8 cellular contexts compared by ENCODE assay signal in genomic region chr11:1515082-1516060, GRCh38. TPM values are rescaled to one million over a fixed set of nuclear protein-coding genes. Genes with fewer than 3 reads are reported as not detected.
A peak's percentile ranks its signal among the peaks of the same experiment; 100 is the strongest.
DNase-seq lines count a peak whose midpoint lies in the region; ATAC-seq and TF ChIP-seq lines count a peak whose summit lies in the region.

No MANE protein-coding gene starts in this region.

- H3K27ac ChIP-seq in effector memory CD4-positive, alpha-beta T cell (ENCODE audit: insufficient read depth, low read length, poor library complexity, severe bottlenecking) = no peak overlapping the region

- DNase-seq in AG04449 (ENCODE audit: low read depth, low spot score) (no peak), NCI-H748 treated with DMSO at 0.1 percent for 48 hours (lab: John Stamatoyannopoulos, UW) (peak; percentile 10), mesenteric fat pad (ENCODE audit: low spot score) (peak; percentile 95)
- DNase-seq in activated CD8-positive, alpha-beta memory T cell treated with anti-CD3 and anti-CD28 coated beads for 48 hours (ENCODE audit: low read depth in 2 of 3, low spot score in 2 of 3) = peak; percentile 40 to 77 (median 75)
- peak; percentile 45 to 63 (median 49) for DNase-seq in effector memory CD4-positive, alpha-beta T cell
- DNase-seq in stimulated activated CD8-positive, alpha-beta memory T cell treated with anti-CD3 and anti-CD28 coated beads, Interleukin-15, amount 100 ng/mL, for 24 hours (ENCODE audit: low read depth) = peak; percentile 72

- H3K36me3 ChIP-seq in effector memory CD4-positive, alpha-beta T cell (ENCODE audit: control insufficient read depth, insufficient read depth, low read length) = no peaks in the 10 kb centered on the region

- CTCF ChIA-PET in AG04449 (lab: Yijun Ruan, JAX) = interaction anchor here (0.6 to 3.9 kb wide), 32 partner anchors 9 to 593 kb away, joined by 3 to 40 read pairs (median 6); no protein-coding TSS in a partner anchor

- no peak overlapping the region for H3K4me3 ChIP-seq in AG04449 (ENCODE audit: low read depth, low read length)
- H3K4me3 ChIP-seq in effector memory CD4-positive, alpha-beta T cell (ENCODE audit: insufficient read depth, low read depth, low read length, poor library complexity, severe bottlenecking) = no peak overlapping the region

- POLR2A ChIA-PET in AG04449 (lab: Yijun Ruan, JAX) = no interaction called here

- no peaks in the 10 kb centered on the region for H3K9me3 ChIP-seq in effector memory CD4-positive, alpha-beta T cell (ENCODE audit: control insufficient read depth, low read length)

- peak; percentile 47 for ATAC-seq in GM19351 (IDR thresholded peaks at IDR 0.05; ENCODE audit: unreplicated experiment)
- no peak for ATAC-seq in HG02970 (IDR thresholded peaks at IDR 0.05; ENCODE audit: low FRiP score, unreplicated experiment)

- no peaks in the 10 kb centered on the region for H3K27me3 ChIP-seq in effector memory CD4-positive, alpha-beta T cell (replicated peaks; ENCODE audit: control insufficient read depth, insufficient read depth, low read length, poor library complexity, severe bottlenecking)

- peaks cover 22% of the 10 kb centered on the region for H3K4me1 ChIP-seq in effector memory CD4-positive, alpha-beta T cell (ENCODE audit: control insufficient read depth, insufficient read depth, low read length, poor library complexity, severe bottlenecking)

- TF ChIP-seq CTCF in AG04449 (IDR thresholded peaks at IDR 0.05; ENCODE audit: insufficient read depth, low read length, missing control alignments) = peak; percentile 99

RNA-seq across cellular contexts. Expression of gene MOB2, which starts 28.8 kb away (rescaled TPM):
- total RNA-seq in mesenteric fat pad = 39.8 TPM

RNA-seq across cellular contexts. Expression of gene DUSP8, which starts 56.7 kb away (rescaled TPM):
- total RNA-seq in mesenteric fat pad = 14.8 TPM
